1 cellular context compared by ENCODE assay signal in the genomic region with DNA sequence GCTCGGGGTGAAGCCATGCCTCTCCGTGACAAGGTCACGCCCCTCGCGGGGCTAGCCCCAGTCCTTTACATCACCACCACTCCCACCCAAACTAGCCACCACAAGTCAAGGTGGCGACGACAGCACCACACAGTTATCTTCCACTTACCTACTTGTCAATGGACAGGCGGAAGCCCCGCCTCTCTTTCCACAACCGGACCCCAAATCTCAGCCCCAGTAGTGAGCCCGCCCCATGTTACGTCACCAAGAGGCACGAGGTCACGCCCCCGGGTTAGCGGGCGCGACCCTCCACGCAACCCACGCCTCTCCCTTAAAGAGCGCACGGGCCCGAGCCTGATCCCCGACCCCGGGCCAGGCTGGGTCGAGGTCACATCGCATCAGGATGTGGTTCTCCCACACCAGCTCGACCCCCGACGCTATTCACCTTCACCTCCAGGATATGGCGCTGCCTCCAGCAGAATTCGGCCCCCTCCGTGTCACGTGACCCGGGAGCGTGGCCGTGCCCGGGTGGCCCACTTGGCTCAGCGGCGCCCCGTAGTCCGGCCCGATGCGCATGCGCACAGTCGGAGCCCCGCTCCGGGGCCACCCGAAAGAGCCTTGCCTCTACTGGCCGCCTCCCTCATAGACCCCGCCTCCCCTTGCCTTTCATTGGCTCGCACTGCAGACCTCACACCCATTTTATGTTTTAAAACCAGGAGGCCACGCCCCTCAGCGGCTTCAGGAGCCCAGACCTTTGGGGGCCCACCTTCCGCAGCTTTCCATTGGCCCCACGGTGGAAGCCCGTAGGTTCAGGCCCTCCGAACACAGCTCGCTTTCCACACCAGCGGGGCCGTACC.
TF ChIP-seq lines count a peak whose summit lies in the region.

No MANE protein-coding gene starts in this region.

TF ChIP-seq in K562, 482 proteins besides CTCF, POLR2A, EP300 and RAD21 (continued from another document and continues in another):
- TF ChIP-seq MGA (IDR thresholded peaks at IDR 0.05) (peak; percentile 78), CREB1 (IDR thresholded peaks at IDR 0.05) (no peak; the same call in 1 of the 2 replicates), CREB1 (CRISPR knock-in tag; IDR thresholded peaks at IDR 0.05) (peak; percentile 63; the same call in 1 of the 2 replicates), PHF21A (IDR thresholded peaks at IDR 0.05; ENCODE audit: borderline replicate concordance, low read depth) (0 out of 2 replicates have a peak, but pooled peaks have one; percentile 37), SMARCA5 (IDR thresholded peaks at IDR 0.05) (peak; percentile 72; the same call in 1 of the 2 replicates), NBN (IDR thresholded peaks at IDR 0.05; ENCODE audit: low read depth) (peak; percentile 49; the same call in 1 of the 2 replicates), KDM5B (IDR thresholded peaks at IDR 0.05; ENCODE audit: insufficient replicate concordance, low read depth, low read length) (peak; percentile 75), ESRRA (IDR thresholded peaks at IDR 0.05; ENCODE audit: borderline replicate concordance, low read depth) (peak; percentile 77), ZNF347 (CRISPR knock-in tag; IDR thresholded peaks at IDR 0.05; ENCODE audit: low read depth) (no peak), LEF1 (IDR thresholded peaks at IDR 0.05) (0 out of 2 replicates have a peak, but pooled peaks have one; percentile 38), GABPB1 (CRISPR knock-in tag; IDR thresholded peaks at IDR 0.05) (peak; percentile 57; the same call in 1 of the 2 replicates), HBP1 (CRISPR knock-in tag; IDR thresholded peaks at IDR 0.05) (no peak), CBX5 (IDR thresholded peaks at IDR 0.05; ENCODE audit: borderline replicate concordance, low read depth) (no peak), BHLHE40 (IDR thresholded peaks at IDR 0.05; ENCODE audit: low read length) (peak; percentile 94), NR2C2 (CRISPR knock-in tag; IDR thresholded peaks at IDR 0.05) (no peak), NR2C2 (tag; IDR thresholded peaks at IDR 0.05) (peak; percentile 89), DLX4 (CRISPR knock-in tag; IDR thresholded peaks at IDR 0.05) (no peak), RBM25 (IDR thresholded peaks at IDR 0.05; ENCODE audit: low read depth, low read length, severe bottlenecking) (peak; percentile 41), FOS (IDR thresholded peaks at IDR 0.05; ENCODE audit: extremely low read depth, insufficient read length) (peak; percentile 78), TEAD4 (IDR thresholded peaks at IDR 0.05; ENCODE audit: low read length) (no peak), TEAD4 (CRISPR knock-in tag; IDR thresholded peaks at IDR 0.05; ENCODE audit: borderline replicate concordance) (no peak), TRIM25 (IDR thresholded peaks at IDR 0.05; ENCODE audit: borderline replicate concordance) (0 out of 2 replicates have a peak, but pooled peaks have one; percentile 36)
- TF ChIP-seq, protein P1, sequence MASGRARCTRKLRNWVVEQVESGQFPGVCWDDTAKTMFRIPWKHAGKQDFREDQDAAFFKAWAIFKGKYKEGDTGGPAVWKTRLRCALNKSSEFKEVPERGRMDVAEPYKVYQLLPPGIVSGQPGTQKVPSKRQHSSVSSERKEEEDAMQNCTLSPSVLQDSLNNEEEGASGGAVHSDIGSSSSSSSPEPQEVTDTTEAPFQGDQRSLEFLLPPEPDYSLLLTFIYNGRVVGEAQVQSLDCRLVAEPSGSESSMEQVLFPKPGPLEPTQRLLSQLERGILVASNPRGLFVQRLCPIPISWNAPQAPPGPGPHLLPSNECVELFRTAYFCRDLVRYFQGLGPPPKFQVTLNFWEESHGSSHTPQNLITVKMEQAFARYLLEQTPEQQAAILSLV (tag; IDR thresholded peaks at IDR 0.05): no peak
- TF ChIP-seq, protein P2, sequence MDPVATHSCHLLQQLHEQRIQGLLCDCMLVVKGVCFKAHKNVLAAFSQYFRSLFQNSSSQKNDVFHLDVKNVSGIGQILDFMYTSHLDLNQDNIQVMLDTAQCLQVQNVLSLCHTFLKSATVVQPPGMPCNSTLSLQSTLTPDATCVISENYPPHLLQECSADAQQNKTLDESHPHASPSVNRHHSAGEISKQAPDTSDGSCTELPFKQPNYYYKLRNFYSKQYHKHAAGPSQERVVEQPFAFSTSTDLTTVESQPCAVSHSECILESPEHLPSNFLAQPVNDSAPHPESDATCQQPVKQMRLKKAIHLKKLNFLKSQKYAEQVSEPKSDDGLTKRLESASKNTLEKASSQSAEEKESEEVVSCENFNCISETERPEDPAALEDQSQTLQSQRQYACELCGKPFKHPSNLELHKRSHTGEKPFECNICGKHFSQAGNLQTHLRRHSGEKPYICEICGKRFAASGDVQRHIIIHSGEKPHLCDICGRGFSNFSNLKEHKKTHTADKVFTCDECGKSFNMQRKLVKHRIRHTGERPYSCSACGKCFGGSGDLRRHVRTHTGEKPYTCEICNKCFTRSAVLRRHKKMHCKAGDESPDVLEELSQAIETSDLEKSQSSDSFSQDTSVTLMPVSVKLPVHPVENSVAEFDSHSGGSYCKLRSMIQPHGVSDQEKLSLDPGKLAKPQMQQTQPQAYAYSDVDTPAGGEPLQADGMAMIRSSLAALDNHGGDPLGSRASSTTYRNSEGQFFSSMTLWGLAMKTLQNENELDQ (CRISPR knock-in tag; IDR thresholded peaks at IDR 0.05; ENCODE audit: borderline replicate concordance): peak; percentile 55; the same call in 1 of the 2 replicates
- TF ChIP-seq, protein P3, sequence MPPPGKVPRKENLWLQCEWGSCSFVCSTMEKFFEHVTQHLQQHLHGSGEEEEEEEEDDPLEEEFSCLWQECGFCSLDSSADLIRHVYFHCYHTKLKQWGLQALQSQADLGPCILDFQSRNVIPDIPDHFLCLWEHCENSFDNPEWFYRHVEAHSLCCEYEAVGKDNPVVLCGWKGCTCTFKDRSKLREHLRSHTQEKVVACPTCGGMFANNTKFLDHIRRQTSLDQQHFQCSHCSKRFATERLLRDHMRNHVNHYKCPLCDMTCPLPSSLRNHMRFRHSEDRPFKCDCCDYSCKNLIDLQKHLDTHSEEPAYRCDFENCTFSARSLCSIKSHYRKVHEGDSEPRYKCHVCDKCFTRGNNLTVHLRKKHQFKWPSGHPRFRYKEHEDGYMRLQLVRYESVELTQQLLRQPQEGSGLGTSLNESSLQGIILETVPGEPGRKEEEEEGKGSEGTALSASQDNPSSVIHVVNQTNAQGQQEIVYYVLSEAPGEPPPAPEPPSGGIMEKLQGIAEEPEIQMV (tag; conservative IDR thresholded peaks at IDR 0.05; ENCODE audit: low read depth): no peak
- TF ChIP-seq, protein P4, sequence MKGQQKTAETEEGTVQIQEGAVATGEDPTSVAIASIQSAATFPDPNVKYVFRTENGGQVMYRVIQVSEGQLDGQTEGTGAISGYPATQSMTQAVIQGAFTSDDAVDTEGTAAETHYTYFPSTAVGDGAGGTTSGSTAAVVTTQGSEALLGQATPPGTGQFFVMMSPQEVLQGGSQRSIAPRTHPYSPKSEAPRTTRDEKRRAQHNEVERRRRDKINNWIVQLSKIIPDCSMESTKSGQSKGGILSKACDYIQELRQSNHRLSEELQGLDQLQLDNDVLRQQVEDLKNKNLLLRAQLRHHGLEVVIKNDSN (CRISPR knock-in tag; IDR thresholded peaks at IDR 0.05): peak; percentile 96
